1 cellular context compared by ENCODE assay signal in genomic region chr19:1125601-1126533, GRCh38.
A peak's percentile ranks its signal among the peaks of the same experiment; 100 is the strongest.
TF ChIP-seq lines count a peak whose summit lies in the region.

No MANE protein-coding gene starts in this region.

TF ChIP-seq in IMR-90, 13 proteins besides CTCF, POLR2A, EP300 and RAD21 (continued from another document):
- TF ChIP-seq MXI1 (IDR thresholded peaks at IDR 0.05; ENCODE audit: borderline replicate concordance, low read depth, low read length), result no peak
- TF ChIP-seq USF2 (IDR thresholded peaks at IDR 0.05; ENCODE audit: low read depth, low read length), result 0 out of 2 replicates have a peak, but pooled peaks have one; percentile 17
